Comparison of ENCODE assay signal across 27 cellular contexts in genomic region chr5:36605241-36605640, GRCh38. TPM values are rescaled to one million over a fixed set of nuclear protein-coding genes. Genes with fewer than 3 reads are reported as not detected.
DNase-seq lines count a peak whose midpoint lies in the region; ATAC-seq and TF ChIP-seq lines count a peak whose summit lies in the region.
"Had no signal": no experiment of that assay in that cellular context is flagged by ENCODE, and none has a peak within 500 bp of the region (broad histone marks: within the 10 kb centered on the region; RNA-seq: fewer than 3 reads in every experiment).

No MANE protein-coding gene starts in this region.

- TF ChIP-seq POLR2A in GM18505 (IDR thresholded peaks at IDR 0.05; ENCODE audit: borderline replicate concordance, extremely low read depth, insufficient read depth, insufficient read length), result no peak

- no peaks in the 10 kb centered on the region for H3K36me3 ChIP-seq in left ventricle myocardium inferior
- H3K36me3 ChIP-seq in heart right ventricle, result no peaks in the 10 kb centered on the region
- H3K36me3 ChIP-seq: gastroesophageal sphincter, right atrium auricular region, vagina had no signal

- intact Hi-C loops in left ventricle myocardium inferior (cut with micrococcal nuclease), result no loop called here
- intact Hi-C loops in heart right ventricle (cut with DNase I), result loop anchor here in 6 of 10 donors (5.0 to 10.0 kb wide), 7 partner anchors 33 to 190 kb away; no protein-coding TSS in a partner anchor
- intact Hi-C loops in dorsolateral prefrontal cortex (cut with DNase I), result loop anchor here (5.0 to 10.0 kb wide), 4 partner anchors 57 to 160 kb away; no protein-coding TSS in a partner anchor

- H3K27ac ChIP-seq in left ventricle myocardium inferior (replicated peaks), result peak overlapping the region; percentile 83
- H3K27ac ChIP-seq in heart right ventricle, result peak overlapping the region in 1 of 10 donors; percentile 86
- H3K27ac ChIP-seq in dorsolateral prefrontal cortex, result peak overlapping the region in 58 of 59 donors; percentile 43 to 99 (median 96)
- H3K27ac ChIP-seq: parathyroid adenoma, testis, vagina had no signal

- H3K27me3 Mint-ChIP-seq in nephron progenitor cell (ENCODE audit: low read depth, poor library complexity) (peaks cover 14% of the 10 kb centered on the region), type B pancreatic cell (peaks cover 8% of the 10 kb centered on the region)

- H3K9me3 ChIP-seq in left ventricle myocardium inferior (replicated peaks) (no peaks in the 10 kb centered on the region), heart right ventricle (no peaks in the 10 kb centered on the region)
- H3K9me3 ChIP-seq: gastroesophageal sphincter, right atrium auricular region, testis, vagina had no signal

- H3K27ac Mint-ChIP-seq in nephron progenitor cell, result no peak overlapping the region
- no peak overlapping the region for H3K27ac Mint-ChIP-seq in type B pancreatic cell
- H3K27ac Mint-ChIP-seq: activated naive CD8-positive, alpha-beta T cell treated with anti-CD3 and anti-CD28 coated beads, Interleukin-2, amount 10 ng/mL, durations not matched to agents 7 days and 5 days; CD4-positive, alpha-beta T cell; naive thymus-derived CD8-positive, alpha-beta T cell had no signal

- H3K4me3 Mint-ChIP-seq in nephron progenitor cell, result peak overlapping the region; percentile 71
- H3K4me3 Mint-ChIP-seq in type B pancreatic cell, result peak overlapping the region; percentile 77
- H3K4me3 Mint-ChIP-seq: CD4-positive, alpha-beta T cell had no signal

- no peak for TF ChIP-seq CTCF in left ventricle myocardium inferior (IDR thresholded peaks at IDR 0.05; ENCODE audit: borderline replicate concordance)
- no peak for TF ChIP-seq CTCF in heart right ventricle (IDR thresholded peaks at IDR 0.05)
- no peak for TF ChIP-seq CTCF in dorsolateral prefrontal cortex (IDR thresholded peaks at IDR 0.05 in 54 of 56, conservative IDR thresholded peaks at IDR 0.05 in 2 of 56; ENCODE audit: low read depth in 1 of 56, partially characterized antibody in 56 of 56)
- no peak for TF ChIP-seq CTCF in nephron progenitor cell (IDR thresholded peaks at IDR 0.05)
- TF ChIP-seq CTCF in type B pancreatic cell (conservative IDR thresholded peaks at IDR 0.05), result no peak

- H3K36me3 Mint-ChIP-seq in nephron progenitor cell (ENCODE audit: low read depth), result peaks cover 5% of the 10 kb centered on the region
- peaks cover 4% of the 10 kb centered on the region for H3K36me3 Mint-ChIP-seq in type B pancreatic cell
- H3K36me3 Mint-ChIP-seq: activated naive CD8-positive, alpha-beta T cell treated with anti-CD3 and anti-CD28 coated beads, Interleukin-2, amount 10 ng/mL, durations not matched to agents 7 days and 5 days; naive thymus-derived CD8-positive, alpha-beta T cell had no signal

- peaks cover 10% of the 10 kb centered on the region for H3K4me1 ChIP-seq in left ventricle myocardium inferior
- peaks cover 0 to 42% (median 4%) of the 10 kb centered on the region in 9 donors for H3K4me1 ChIP-seq in heart right ventricle
- H3K4me1 ChIP-seq: parathyroid adenoma, testis had no signal

- no peak for DNase-seq in left ventricle myocardium inferior
- DNase-seq in heart right ventricle, result no peak
- no peak for DNase-seq in dorsolateral prefrontal cortex
- no peak for DNase-seq in nephron progenitor cell
- DNase-seq in type B pancreatic cell (ENCODE audit: extremely low spot score, unreplicated experiment), result no peak
- no peak for DNase-seq in NCI-H510A (lab: John Stamatoyannopoulos, UW)
- DNase-seq: activated CD4-positive, alpha-beta T cell treated with anti-CD3 and anti-CD28 coated beads, Interleukin-2, amount 50 U/mL, for 48 hours; activated naive CD8-positive, alpha-beta T cell treated with anti-CD3 and anti-CD28 coated beads, Interleukin-2, amount 10 ng/mL, durations not matched to agents 7 days and 5 days; CD4-positive, alpha-beta T cell; effector CD4-positive, alpha-beta T cell; Karpas-422; naive thymus-derived CD8-positive, alpha-beta T cell; NCI-H1436; NCI-H446 treated with DMSO at 0.1 percent for 48 hours; stimulated activated CD4-positive, alpha-beta T cell treated with anti-CD3 and anti-CD28 coated beads, Interleukin-2, amount 100 ng/mL, for 48 hours; T-helper 1 cell; testis had no signal

- ATAC-seq in heart right ventricle (no peak), GM18505 (IDR thresholded peaks at IDR 0.05; ENCODE audit: unreplicated experiment) (no peak), GM18868 (IDR thresholded peaks at IDR 0.05; ENCODE audit: unreplicated experiment) (no peak)
- ATAC-seq: activated CD4-positive, CD25-positive, alpha-beta regulatory T cell treated with anti-CD3 and anti-CD28 coated beads, Interleukin-2, amount 50 U/mL, for 24 hours; GM12878; HepG2; left lobe of liver; naive thymus-derived CD8-positive, alpha-beta T cell had no signal

- H3K4me3 ChIP-seq in left ventricle myocardium inferior (peak overlapping the region; percentile 65), heart right ventricle (peak overlapping the region in 2 of 10 donors; percentile 64 to 66), dorsolateral prefrontal cortex (peak overlapping the region in 56 of 59 donors; percentile 8 to 85 (median 71))

- H3K9me3 Mint-ChIP-seq in nephron progenitor cell (no peaks in the 10 kb centered on the region), type B pancreatic cell (no peaks in the 10 kb centered on the region)
- H3K9me3 Mint-ChIP-seq: activated naive CD8-positive, alpha-beta T cell treated with anti-CD3 and anti-CD28 coated beads, Interleukin-2, amount 10 ng/mL, durations not matched to agents 7 days and 5 days; CD4-positive, alpha-beta T cell; naive thymus-derived CD8-positive, alpha-beta T cell had no signal

- no peaks in the 10 kb centered on the region for H3K27me3 ChIP-seq in left ventricle myocardium inferior (ENCODE audit: low read depth)
- peaks cover 0 to 14% (median 0%) of the 10 kb centered on the region in 7 donors for H3K27me3 ChIP-seq in heart right ventricle
- peaks cover 0 to 14% (median 0%) of the 10 kb centered on the region in 45 donors for H3K27me3 ChIP-seq in dorsolateral prefrontal cortex
- H3K27me3 ChIP-seq: gastroesophageal sphincter, right atrium auricular region, testis, vagina had no signal

- H3K4me1 Mint-ChIP-seq in nephron progenitor cell (peaks cover 47% of the 10 kb centered on the region), type B pancreatic cell (ENCODE audit: unreplicated experiment) (peaks cover 36% of the 10 kb centered on the region)

RNA-seq across cellular contexts. Expression of gene SLC1A3, which starts 1.2 kb away (rescaled TPM):
- 144 TPM for total RNA-seq in left ventricle myocardium inferior
- 10 to 100 TPM; 39.5 to 83.6 (median 58.5) TPM for total RNA-seq in heart right ventricle
- 10 to 100 TPM; 54.2 to 62.4 TPM for polyA plus RNA-seq in heart right ventricle
- total RNA-seq in dorsolateral prefrontal cortex, result 1,000 to 10,000 TPM in 10 of 120 experiments, 100 to 1,000 TPM in 110; 324 to 1,867 (median 637) TPM
- total RNA-seq in type B pancreatic cell (ENCODE audit: low replicate concordance), result 15.3 and 93.2 TPM in 2 replicates
- total RNA-seq: CD4-positive, alpha-beta T cell; HepG2; naive thymus-derived CD8-positive, alpha-beta T cell had no signal
- polyA plus RNA-seq: naive thymus-derived CD8-positive, alpha-beta T cell had no signal
